ENCODE assay signal across 8 cellular contexts in the genomic region with DNA sequence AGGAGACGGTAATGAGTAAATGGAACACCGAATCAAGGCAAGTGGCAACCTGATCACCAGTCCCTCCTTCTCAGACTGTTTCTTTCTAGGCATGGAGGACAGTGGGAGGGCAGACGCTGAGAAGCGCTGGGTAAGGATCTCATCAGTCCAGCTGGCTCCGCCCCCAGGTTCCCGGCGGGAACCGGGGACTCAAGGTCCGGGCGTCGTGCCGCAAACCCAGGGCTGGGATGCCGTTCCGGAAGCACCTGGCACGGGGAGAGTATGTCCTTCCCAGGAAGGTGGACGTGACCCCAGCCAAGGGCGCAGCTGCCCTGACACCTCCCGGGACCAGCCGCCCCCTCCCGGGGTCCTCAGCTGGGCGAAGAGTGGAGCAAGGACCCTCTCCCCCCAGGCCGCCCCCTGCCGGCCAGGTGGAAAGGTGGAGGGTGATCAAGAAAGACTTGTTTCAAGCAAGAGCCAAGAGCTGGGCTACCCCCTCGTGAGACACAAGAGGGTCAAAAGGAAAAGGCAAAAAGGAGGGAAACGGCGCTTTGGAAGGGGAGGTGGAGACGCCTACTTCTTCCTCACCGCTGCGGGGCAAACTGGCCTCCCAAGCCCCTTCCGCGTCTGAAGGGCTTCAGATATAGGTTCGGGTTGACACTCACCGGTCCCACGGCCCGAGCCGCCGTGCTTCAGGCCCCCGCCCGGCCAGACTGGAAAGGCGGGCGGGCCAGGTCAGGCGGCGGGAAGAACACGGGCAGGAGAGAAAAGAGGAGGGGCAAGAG. TPM values are rescaled to one million over a fixed set of nuclear protein-coding genes. Genes with fewer than 3 reads are reported as not detected.
DNase-seq lines count a peak whose midpoint lies in the region; ATAC-seq and TF ChIP-seq lines count a peak whose summit lies in the region.

A gene with protein sequence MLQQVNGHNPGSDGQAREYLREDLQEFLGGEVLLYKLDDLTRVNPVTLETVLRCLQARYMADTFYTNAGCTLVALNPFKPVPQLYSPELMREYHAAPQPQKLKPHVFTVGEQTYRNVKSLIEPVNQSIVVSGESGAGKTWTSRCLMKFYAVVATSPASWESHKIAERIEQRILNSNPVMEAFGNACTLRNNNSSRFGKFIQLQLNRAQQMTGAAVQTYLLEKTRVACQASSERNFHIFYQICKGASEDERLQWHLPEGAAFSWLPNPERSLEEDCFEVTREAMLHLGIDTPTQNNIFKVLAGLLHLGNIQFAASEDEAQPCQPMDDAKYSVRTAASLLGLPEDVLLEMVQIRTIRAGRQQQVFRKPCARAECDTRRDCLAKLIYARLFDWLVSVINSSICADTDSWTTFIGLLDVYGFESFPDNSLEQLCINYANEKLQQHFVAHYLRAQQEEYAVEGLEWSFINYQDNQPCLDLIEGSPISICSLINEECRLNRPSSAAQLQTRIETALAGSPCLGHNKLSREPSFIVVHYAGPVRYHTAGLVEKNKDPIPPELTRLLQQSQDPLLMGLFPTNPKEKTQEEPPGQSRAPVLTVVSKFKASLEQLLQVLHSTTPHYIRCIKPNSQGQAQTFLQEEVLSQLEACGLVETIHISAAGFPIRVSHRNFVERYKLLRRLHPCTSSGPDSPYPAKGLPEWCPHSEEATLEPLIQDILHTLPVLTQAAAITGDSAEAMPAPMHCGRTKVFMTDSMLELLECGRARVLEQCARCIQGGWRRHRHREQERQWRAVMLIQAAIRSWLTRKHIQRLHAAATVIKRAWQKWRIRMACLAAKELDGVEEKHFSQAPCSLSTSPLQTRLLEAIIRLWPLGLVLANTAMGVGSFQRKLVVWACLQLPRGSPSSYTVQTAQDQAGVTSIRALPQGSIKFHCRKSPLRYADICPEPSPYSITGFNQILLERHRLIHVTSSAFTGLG (minus strand): TSS at position 752 of the 764 bp plus-strand sequence. CDS start 2,330 bp downstream, outside the sequence.

- peak within 1 kb of the TSS; percentile 77 for H2AFZ ChIP-seq in OCI-LY7 (ENCODE audit: low read length)

- peak; percentile 85 for DNase-seq in COLO668 (lab: John Stamatoyannopoulos, UW; ENCODE audit: unreplicated experiment)
- DNase-seq in OCI-LY7 (ENCODE audit: low spot score), result peak; percentile 66
- DNase-seq in activated T-helper 1 cell treated with Interleukin-2 at 50 U/mL for 16 hours (ENCODE audit: low read depth), result peak; percentile 33
- DNase-seq in fibroblast of gingiva (ENCODE audit: low read depth), result peak; percentile 42
- DNase-seq in naive thymus-derived CD4-positive, alpha-beta T cell, result peak in 7 of 9 donors; percentile 33 to 62 (median 54)
- DNase-seq in suprapubic skin (ENCODE audit: low spot score in 2 of 2), result peak; percentile 83 to 87

- H3K9me3 ChIP-seq in HUES6 (ENCODE audit: control insufficient read depth, insufficient read depth, low read depth, low read length) (no peaks in the 10 kb centered on the region), OCI-LY7 (ENCODE audit: low read length) (no peaks in the 10 kb centered on the region), suprapubic skin (no peaks in the 10 kb centered on the region)
- no peaks in the 10 kb centered on the region for H3K9me3 ChIP-seq in naive thymus-derived CD4-positive, alpha-beta T cell (ENCODE audit: control insufficient read depth in 2 of 3, low read length in 3 of 3)

- no peaks in the 10 kb centered on the region for H3K27me3 Mint-ChIP-seq in naive thymus-derived CD4-positive, alpha-beta T cell

- intact Hi-C loops in OCI-LY7 (cut with micrococcal nuclease; ENCODE audit: unreplicated experiment), result loop anchor here (5.0 kb wide), 1 partner anchor 47 kb away; a partner anchor contains a TSS
- intact Hi-C loops in naive thymus-derived CD4-positive, alpha-beta T cell (cut with micrococcal nuclease), result loop anchor here (1.0 to 5.0 kb wide), 5 partner anchors 17 to 188 kb away; a partner anchor contains a TSS

- peak within 1 kb of the TSS; percentile 94 to 99 (median 97) for H3K27ac Mint-ChIP-seq in naive thymus-derived CD4-positive, alpha-beta T cell

- peaks cover 5 to 39% (median 12%) of the 10 kb centered on the region in 7 donors for H3K4me1 Mint-ChIP-seq in naive thymus-derived CD4-positive, alpha-beta T cell

- H4K20me1 ChIP-seq in OCI-LY7 (ENCODE audit: insufficient read depth, low read length), result no peaks in the 10 kb centered on the region

- POLR2A ChIA-PET in OCI-LY7 (lab: Charles Lee), result interaction anchor here (1.0 kb wide), 1 partner anchor 48 kb away, joined by 3 read pairs; a partner anchor contains a TSS
- POLR2A ChIA-PET in naive thymus-derived CD4-positive, alpha-beta T cell (lab: Charles Lee), result interaction anchor here (0.6 to 6.5 kb wide), 11 partner anchors 10 to 1368 kb away, joined by 3 to 130 read pairs (median 4); a partner anchor contains a TSS

- ATAC-seq in GM21360 (IDR thresholded peaks at IDR 0.05; ENCODE audit: unreplicated experiment), result peak; percentile 29
- ATAC-seq in naive thymus-derived CD4-positive, alpha-beta T cell, result peak; percentile 50

- H3K27me3 ChIP-seq in HUES6 (ENCODE audit: control insufficient read depth, insufficient read depth, low read length), result no peaks in the 10 kb centered on the region
- H3K27me3 ChIP-seq in naive thymus-derived CD4-positive, alpha-beta T cell (ENCODE audit: control insufficient read depth in 2 of 2, insufficient read depth in 2 of 2, low read length in 2 of 2), result no peaks in the 10 kb centered on the region
- no peaks in the 10 kb centered on the region for H3K27me3 ChIP-seq in suprapubic skin

- no peak for TF ChIP-seq POLR2A in suprapubic skin (IDR thresholded peaks at IDR 0.05)

- H3K36me3 Mint-ChIP-seq in naive thymus-derived CD4-positive, alpha-beta T cell, result peaks cover 0 to 21% (median 6%) of the 10 kb centered on the region in 5 donors

- no TSS peak for BruUV-seq in OCI-LY7 (replicated peaks; lab: Mats Ljungman, UMichigan)

- H3K4me2 ChIP-seq in OCI-LY7 (ENCODE audit: low read length), result peak within 1 kb of the TSS; percentile 75

- H3K36me3 ChIP-seq in HUES6 (ENCODE audit: control insufficient read depth, insufficient read depth, low read length), result peaks cover 64% of the 10 kb centered on the region
- H3K36me3 ChIP-seq in OCI-LY7 (ENCODE audit: insufficient read depth, low read length), result peaks cover 77% of the 10 kb centered on the region
- peaks cover 0 to 18% (median 0%) of the 10 kb centered on the region in 3 experiments for H3K36me3 ChIP-seq in naive thymus-derived CD4-positive, alpha-beta T cell (ENCODE audit: control insufficient read depth in 2 of 3, insufficient read depth in 3 of 3, low read length in 3 of 3)
- peaks cover 45% of the 10 kb centered on the region for H3K36me3 ChIP-seq in suprapubic skin

- H3K4me3 Mint-ChIP-seq in naive thymus-derived CD4-positive, alpha-beta T cell, result peak within 1 kb of the TSS; percentile 93 to 100 (median 98)

- CTCF ChIA-PET in OCI-LY7 (lab: Charles Lee; ENCODE audit: unreplicated experiment), result no interaction called here
- CTCF ChIA-PET in naive thymus-derived CD4-positive, alpha-beta T cell (lab: Charles Lee), result interaction anchor here (0.6 to 2.4 kb wide), 5 partner anchors 10 to 967 kb away, joined by 3 to 6 read pairs (median 3); no protein-coding TSS in a partner anchor

- WGBS in suprapubic skin, result 1% methylated on average over 37 of the region's 44 CpGs

- peaks cover 54% of the 10 kb centered on the region for H3K79me2 ChIP-seq in OCI-LY7 (ENCODE audit: insufficient read depth, low read depth, low read length)

- H3K4me1 ChIP-seq in HUES6 (ENCODE audit: control insufficient read depth, insufficient read depth, low read length), result 0 out of 2 replicates have a peak, but pooled peaks cover 5% of the 10 kb centered on the region
- peaks cover 32% of the 10 kb centered on the region for H3K4me1 ChIP-seq in OCI-LY7 (ENCODE audit: insufficient read depth, low read length, poor library complexity, severe bottlenecking)
- peaks cover 6% of the 10 kb centered on the region in 2 donors for H3K4me1 ChIP-seq in naive thymus-derived CD4-positive, alpha-beta T cell (ENCODE audit: control insufficient read depth in 2 of 2, insufficient read depth in 2 of 2, low read length in 2 of 2)
- H3K4me1 ChIP-seq in suprapubic skin, result peaks cover 20% of the 10 kb centered on the region

- H3K27ac ChIP-seq in HUES6 (ENCODE audit: low read depth, low read length) (peak within 1 kb of the TSS; percentile 89), OCI-LY7 (ENCODE audit: low read depth, low read length, poor library complexity, severe bottlenecking) (peak within 1 kb of the TSS; percentile 91), suprapubic skin (peak within 1 kb of the TSS; percentile 99)
- peak within 1 kb of the TSS; percentile 97 for H3K27ac ChIP-seq in naive thymus-derived CD4-positive, alpha-beta T cell (ENCODE audit: low read depth, low read length)

- TF ChIP-seq EP300 in suprapubic skin (IDR thresholded peaks at IDR 0.05), result no peak

- no peaks in the 10 kb centered on the region for H3K9me2 ChIP-seq in OCI-LY7 (ENCODE audit: insufficient read depth, low read length)

- peak within 1 kb of the TSS; percentile 86 for H3K4me3 ChIP-seq in HUES6 (ENCODE audit: low read depth, low read length)
- H3K4me3 ChIP-seq in OCI-LY7 (ENCODE audit: low read depth, low read length, poor library complexity, severe bottlenecking), result peak within 1 kb of the TSS; percentile 78
- peak within 1 kb of the TSS; percentile 100 for H3K4me3 ChIP-seq in naive thymus-derived CD4-positive, alpha-beta T cell (ENCODE audit: low read length)
- peak within 1 kb of the TSS; percentile 77 for H3K4me3 ChIP-seq in suprapubic skin

- peak within 1 kb of the TSS; percentile 98 for H3K9ac ChIP-seq in HUES6 (ENCODE audit: low read length)

- peaks cover 0 to 3% (median 0%) of the 10 kb centered on the region in 11 donors for H3K9me3 Mint-ChIP-seq in naive thymus-derived CD4-positive, alpha-beta T cell

- TF ChIP-seq CTCF in OCI-LY7 (conservative IDR thresholded peaks at IDR 0.05; ENCODE audit: low read length) (peak; percentile 88), suprapubic skin (IDR thresholded peaks at IDR 0.05) (peak in 1 of 2 donors; percentile 25)

RNA-seq across cellular contexts. Expression of the gene that starts here (rescaled TPM):
- total RNA-seq in OCI-LY7 (2014; rRNA removed; shearing (Covaris generic)), result 109 and 124 TPM in 2 replicates
- total RNA-seq in OCI-LY7 (2022) (154 and 169 TPM in 2 replicates), suprapubic skin (100 to 1,000 TPM; 134 to 366 (median 154) TPM)
- 100 to 1,000 TPM in 1 of 5 experiments, 10 to 100 TPM in 4; 65.2 to 114 (median 76.9) TPM for total RNA-seq in naive thymus-derived CD4-positive, alpha-beta T cell
- 1 to 10 TPM; 4.9 to 5.7 TPM for polyA plus RNA-seq in naive thymus-derived CD4-positive, alpha-beta T cell

Comparison
In these comparisons a context has a peak if more than half of its experiments do, and no peak if none do; other contexts are left out.
1. Peak in every context shown above with its lines: DNase-seq, ATAC-seq, H3K4me3 ChIP-seq and H3K27ac ChIP-seq.
2. DNase-seq: peak in every context shown above with its lines; median percentile 85 in COLO668; 85 in suprapubic skin; 66 in OCI-LY7; 54 in naive thymus-derived CD4-positive, alpha-beta T cell; 42 in fibroblast of gingiva; 33 in activated T-helper 1 cell treated with Interleukin-2 at 50 U/mL for 16 hours.